10 cellular contexts compared by ENCODE assay signal in genomic region chr9:137884547-137884946, GRCh38. TPM values are rescaled to one million over a fixed set of nuclear protein-coding genes. Genes with fewer than 3 reads are reported as not detected.
A peak's percentile ranks its signal among the peaks of the same experiment; 100 is the strongest.
DNase-seq lines count a peak whose midpoint lies in the region; ATAC-seq, FAIRE-seq and TF ChIP-seq lines count a peak whose summit lies in the region.
"Not testable (repeated sequence)": the region's sequence is repeated elsewhere in the genome, so short reads cannot be mapped to it uniquely, and the experiment has no call there.
"Had no signal": no experiment of that assay in that cellular context is flagged by ENCODE, and none has a peak within 500 bp of the region (broad histone marks: within the 10 kb centered on the region; RNA-seq: fewer than 3 reads in every experiment).

No MANE protein-coding gene starts in this region.

- H2BK12ac ChIP-seq in H1 (ENCODE audit: low read depth, low read length): not testable (repeated sequence)

- intact Hi-C loops in HCT116 (cut with micrococcal nuclease); OCI-LY7 (cut with micrococcal nuclease; ENCODE audit: unreplicated experiment); activated CD4-positive, alpha-beta T cell treated with anti-CD3 and anti-CD28 coated beads for 36 hours (cut with DNase I, micrococcal nuclease): not testable (repeated sequence)

- not testable (repeated sequence) for H3K27ac Mint-ChIP-seq in activated CD4-positive, alpha-beta T cell treated with anti-CD3 and anti-CD28 coated beads for 36 hours

- not testable (repeated sequence) for TF ChIP-seq EP300 in H1 (IDR thresholded peaks at IDR 0.05; ENCODE audit: borderline replicate concordance in 1 of 2, low read depth in 2 of 2, low read length in 2 of 2)

- H2BK20ac ChIP-seq in H1 (ENCODE audit: low read length): not testable (repeated sequence)

- not testable (repeated sequence) for BruUV-seq in HCT116 (replicated peaks; lab: Mats Ljungman, UMichigan); OCI-LY7 (replicated peaks; lab: Mats Ljungman, UMichigan)

- not testable (repeated sequence) for H3K4ac ChIP-seq in H1 (replicated peaks; ENCODE audit: insufficient read length, low read depth, low read length)

- H3K18ac ChIP-seq in H1 (ENCODE audit: extremely low read depth, low read length): not testable (repeated sequence)

- not testable (repeated sequence) for H3K56ac ChIP-seq in H1 (replicated peaks; ENCODE audit: insufficient read length, low read depth, low read length)

- not testable (repeated sequence) for H3K4me3 ChIP-seq in HCT116 (replicated peaks in 1 of 2; ENCODE audit: low read depth in 1 of 2, low read length in 2 of 2); OCI-LY7 (ENCODE audit: low read depth, low read length, poor library complexity, severe bottlenecking); H1 (ENCODE audit: extremely low read depth in 1 of 4, insufficient read depth in 2 of 4, low read depth in 3 of 4, low read length in 4 of 4)

- H4K5ac ChIP-seq in H1 (ENCODE audit: insufficient read length, low read depth, low read length): not testable (repeated sequence)

- not testable (repeated sequence) for H3K27me3 Mint-ChIP-seq in activated CD4-positive, alpha-beta T cell treated with anti-CD3 and anti-CD28 coated beads for 36 hours

- H3K4me2 ChIP-seq in HCT116 (ENCODE audit: low read length); OCI-LY7 (ENCODE audit: low read length); H1 (ENCODE audit: insufficient read depth in 1 of 2, low read depth in 2 of 2, low read length in 2 of 2): not testable (repeated sequence)

- H2BK5ac ChIP-seq in H1 (ENCODE audit: low read depth, low read length): not testable (repeated sequence)

- not testable (repeated sequence) for H3K4me1 Mint-ChIP-seq in activated CD4-positive, alpha-beta T cell treated with anti-CD3 and anti-CD28 coated beads for 36 hours

- not testable (repeated sequence) for H3K23me2 ChIP-seq in H1 (ENCODE audit: low read depth, low read length)

- H3K79me2 ChIP-seq in HCT116 (ENCODE audit: insufficient read depth, low read length); OCI-LY7 (ENCODE audit: insufficient read depth, low read depth, low read length); H1 (ENCODE audit: control insufficient read depth in 1 of 2, insufficient read depth in 2 of 2, low read length in 2 of 2): not testable (repeated sequence)

- not testable (repeated sequence) for H3K23ac ChIP-seq in H1 (ENCODE audit: insufficient read length)

- not testable (repeated sequence) for H3K9me2 ChIP-seq in HCT116 (ENCODE audit: insufficient read depth); OCI-LY7 (ENCODE audit: insufficient read depth, low read length)

- ATAC-seq in HCT116: peak; percentile 72
- ATAC-seq in activated CD4-positive, alpha-beta T cell treated with anti-CD3 and anti-CD28 coated beads for 36 hours: not testable (repeated sequence)
- peak; percentile 59 for ATAC-seq in left lobe of liver

- RAD21 ChIA-PET in HCT116 (lab: Charles Lee; ENCODE audit: low non-redundant PET in 1 of 2, low total read pairs in 2 of 2, uncharacterized antibody in 2 of 2, unreplicated experiment in 2 of 2): not testable (repeated sequence)

- CTCF ChIA-PET in HCT116 (lab: Charles Lee); OCI-LY7 (lab: Charles Lee; ENCODE audit: unreplicated experiment); activated CD4-positive, alpha-beta T cell treated with anti-CD3 and anti-CD28 coated beads for 36 hours (lab: Charles Lee); H1 (lab: Charles Lee; ENCODE audit: partially characterized antibody): not testable (repeated sequence)

- not testable (repeated sequence) for H3K36me3 ChIP-seq in HCT116 (ENCODE audit: control insufficient read depth in 1 of 2, insufficient read depth in 2 of 2, low read length in 2 of 2); OCI-LY7 (ENCODE audit: insufficient read depth, low read length); H1 (ENCODE audit: control insufficient read depth in 2 of 4, insufficient read depth in 4 of 4, low read length in 3 of 4)

- not testable (repeated sequence) for H3K79me1 ChIP-seq in H1 (ENCODE audit: low read depth, low read length)

- H3K9me3 ChIP-seq in HCT116 (ENCODE audit: control insufficient read depth in 1 of 2, insufficient read depth in 1 of 2, low read depth in 1 of 2, low read length in 2 of 2); OCI-LY7 (ENCODE audit: low read length): not testable (repeated sequence)
- peaks cover 2 to 40% of the 10 kb centered on the region in 2 experiments; a peak in 3 of 4 replicates for H3K9me3 ChIP-seq in H1 (ENCODE audit: insufficient read depth in 2 of 2, low read depth in 1 of 2, low read length in 1 of 2)

- POLR2A ChIA-PET in HCT116 (lab: Charles Lee); OCI-LY7 (lab: Charles Lee); activated CD4-positive, alpha-beta T cell treated with anti-CD3 and anti-CD28 coated beads for 36 hours (lab: Charles Lee); H1 (lab: Charles Lee; ENCODE audit: partially characterized antibody): not testable (repeated sequence)

- not testable (repeated sequence) for TF ChIP-seq CTCF in HCT116 (IDR thresholded peaks at IDR 0.05 in 2 of 3, conservative IDR thresholded peaks at IDR 0.05 in 1 of 3; ENCODE audit: borderline replicate concordance in 1 of 3, insufficient read depth in 1 of 3, low read depth in 2 of 3, low read length in 2 of 3); OCI-LY7 (conservative IDR thresholded peaks at IDR 0.05; ENCODE audit: low read length); H1 (IDR thresholded peaks at IDR 0.05; ENCODE audit: control extremely low read depth in 1 of 3, insufficient read depth in 1 of 3, low read depth in 1 of 3, low read length in 3 of 3)

- H3K27me3 ChIP-seq in HCT116 (ENCODE audit: insufficient read depth, low read length); H1 (replicated peaks in 1 of 4; ENCODE audit: control insufficient read depth in 3 of 4, extremely low read depth in 1 of 4, insufficient read depth in 3 of 4, low read length in 3 of 4): not testable (repeated sequence)

- not testable (repeated sequence) for H2AK5ac ChIP-seq in H1 (ENCODE audit: low read depth, low read length)

- not testable (repeated sequence) for DNase-seq in HCT116 (ENCODE audit: low read depth, low spot score); left lobe of liver (ENCODE audit: low spot score)
- DNase-seq in OCI-LY7 (ENCODE audit: low spot score) (peak; percentile 10), H1 (ENCODE audit: low read depth in 1 of 2, low spot score in 2 of 2) (peak in 1 of 2 experiments; percentile 67)
- peak; percentile 55 for DNase-seq in activated CD4-positive, alpha-beta T cell treated with anti-CD3 and anti-CD28 coated beads for 36 hours
- DNase-seq in activated T-cell treated with anti-CD3 and anti-CD28 coated beads, Interleukin-2, amount 50 U/mL, for 1 hour: peak; percentile 30
- DNase-seq in stimulated activated CD4-positive, alpha-beta T cell treated with anti-CD3 and anti-CD28 coated beads, Interleukin-15, amount 100 ng/mL, for 24 hours: peak; percentile 32

- WGBS in H1 (ENCODE audit: extremely low coverage in 1 of 2, insufficient coverage in 1 of 2, insufficient read length in 1 of 2, insufficient replicate concordance in 2 of 2, low coverage in 1 of 2, low lambda C conversion rate in 2 of 2, missing lambda C conversion rate in 1 of 2), 2 experiments: 86% methylated on average over 5 of the region's 7 CpGs; no CpG with 5 or more reads in 1 of the 2 experiments

- not testable (repeated sequence) for H2AFZ ChIP-seq in HCT116 (ENCODE audit: low read depth, low read length, poor library complexity, severe bottlenecking); OCI-LY7 (ENCODE audit: low read length); H1 (ENCODE audit: low read length)

- TF ChIP-seq RAD21 in HCT116 (IDR thresholded peaks at IDR 0.05; ENCODE audit: low read depth); H1 (IDR thresholded peaks at IDR 0.05 in 1 of 2, conservative IDR thresholded peaks at IDR 0.05 in 1 of 2; ENCODE audit: low read depth in 2 of 2, low read length in 2 of 2): not testable (repeated sequence)

- H3K4me1 ChIP-seq in HCT116 (ENCODE audit: control insufficient read depth in 1 of 2, insufficient read depth in 2 of 2, low read length in 2 of 2); OCI-LY7 (ENCODE audit: insufficient read depth, low read length, poor library complexity, severe bottlenecking); H1 (replicated peaks in 1 of 4; ENCODE audit: control insufficient read depth in 3 of 4, insufficient read depth in 4 of 4, low read length in 3 of 4): not testable (repeated sequence)

- H2BK15ac ChIP-seq in H1 (ENCODE audit: low read length): not testable (repeated sequence)

- not testable (repeated sequence) for TF ChIP-seq POLR2A in HCT116 (IDR thresholded peaks at IDR 0.05; ENCODE audit: borderline replicate concordance, extremely low read depth, insufficient read depth, insufficient read length); H1 (IDR thresholded peaks at IDR 0.05; ENCODE audit: control extremely low read depth in 1 of 2, low read depth in 2 of 2, low read length in 2 of 2)

- not testable (repeated sequence) for H4K91ac ChIP-seq in H1 (replicated peaks; ENCODE audit: insufficient read length, low read length)

- not testable (repeated sequence) for H3K14ac ChIP-seq in H1 (ENCODE audit: insufficient read length)

- not testable (repeated sequence) for H4K8ac ChIP-seq in H1 (ENCODE audit: extremely low read depth, insufficient read depth, low read length)

- H3K36me3 Mint-ChIP-seq in activated CD4-positive, alpha-beta T cell treated with anti-CD3 and anti-CD28 coated beads for 36 hours (ENCODE audit: low read depth): not testable (repeated sequence)

- H3K4me3 Mint-ChIP-seq in activated CD4-positive, alpha-beta T cell treated with anti-CD3 and anti-CD28 coated beads for 36 hours: not testable (repeated sequence)

- H3K9me3 Mint-ChIP-seq in activated CD4-positive, alpha-beta T cell treated with anti-CD3 and anti-CD28 coated beads for 36 hours (ENCODE audit: low read depth): not testable (repeated sequence)

- not testable (repeated sequence) for H3K27ac ChIP-seq in HCT116 (ENCODE audit: low read depth, low read length); OCI-LY7 (ENCODE audit: low read depth, low read length, poor library complexity, severe bottlenecking); H1 (ENCODE audit: low read depth, low read length)

- not testable (repeated sequence) for H3K9ac ChIP-seq in HCT116 (ENCODE audit: low read length); H1 (replicated peaks in 1 of 4; ENCODE audit: extremely low read depth in 1 of 4, low read depth in 3 of 4, low read length in 3 of 4)

- peak; percentile 39 for FAIRE-seq in H1 (lab: Jason Lieb, UNC)

- not testable (repeated sequence) for H4K20me1 ChIP-seq in HCT116 (ENCODE audit: insufficient read depth); OCI-LY7 (ENCODE audit: insufficient read depth, low read length)
- peaks cover 0 to 14% of the 10 kb centered on the region in 2 experiments for H4K20me1 ChIP-seq in H1 (replicated peaks in 1 of 2; ENCODE audit: control insufficient read depth in 1 of 2, insufficient read depth in 2 of 2, low read length in 2 of 2)

- not testable (repeated sequence) for H2BK120ac ChIP-seq in H1 (replicated peaks; ENCODE audit: low read depth, low read length)

RNA-seq across cellular contexts. Expression of gene CACNA1B, which starts 7.0 kb away (rescaled TPM):
- total RNA-seq in HCT116 (2021; ENCODE audit: unreplicated experiment) (1.7 TPM), OCI-LY7 (2022) (not detected in 2 replicates), left lobe of liver (not detected)
- 1.2 and 1.3 TPM in 2 replicates for polyA plus RNA-seq in HCT116 (2012)
- not detected in 2 replicates for total RNA-seq in OCI-LY7 (2014; rRNA removed; shearing (Covaris generic))
- under 1 TPM; 0.05 to 0.07 TPM for total RNA-seq in activated CD4-positive, alpha-beta T cell treated with anti-CD3 and anti-CD28 coated beads for 36 hours
- total RNA-seq in H1 (2021; fragmentation: NEBNext Ultra II Directional; extraction: Animal tissue kit (Norgen Biotek cat#: 25700)): 5.1 and 5.7 TPM in 2 replicates
- polyA plus RNA-seq in H1 (2011; rRNA removed): 1.5 and 2.6 TPM in 2 replicates
- 1.3 TPM for polyA plus RNA-seq in H1 (2011; cell fraction: cytosol; rRNA removed)
- 7.9 TPM for polyA plus RNA-seq in H1 (2011; cell fraction: nucleus; rRNA removed)
- polyA plus RNA-seq in H1 (2012, experiment 1 of 2): 1.6 to 2.3 TPM (median 2.0 TPM) in 4 replicates
- 0.79 TPM for polyA plus RNA-seq in H1 (2012, experiment 2 of 2)
- polyA plus RNA-seq in H1 (2013, experiment 1 of 2): 2.8 TPM
- 2.8 TPM for polyA plus RNA-seq in H1 (2013, experiment 2 of 2)
- polyA minus RNA-seq in H1 (2011; rRNA and poly(A)+ RNA removed): 7.0 and 8.0 TPM in 2 replicates
- polyA minus RNA-seq in H1 (2011; cell fraction: cytosol; rRNA and poly(A)+ RNA removed): 2.8 TPM
- polyA minus RNA-seq in H1 (2011; cell fraction: nucleus; rRNA and poly(A)+ RNA removed): 10.6 TPM
- total RNA-seq: lower leg skin; naive thymus-derived CD8-positive, alpha-beta T cell had no signal
- polyA plus RNA-seq: CD14-positive monocyte; naive thymus-derived CD8-positive, alpha-beta T cell had no signal
